25 cellular contexts compared by ENCODE assay signal in the genomic region with DNA sequence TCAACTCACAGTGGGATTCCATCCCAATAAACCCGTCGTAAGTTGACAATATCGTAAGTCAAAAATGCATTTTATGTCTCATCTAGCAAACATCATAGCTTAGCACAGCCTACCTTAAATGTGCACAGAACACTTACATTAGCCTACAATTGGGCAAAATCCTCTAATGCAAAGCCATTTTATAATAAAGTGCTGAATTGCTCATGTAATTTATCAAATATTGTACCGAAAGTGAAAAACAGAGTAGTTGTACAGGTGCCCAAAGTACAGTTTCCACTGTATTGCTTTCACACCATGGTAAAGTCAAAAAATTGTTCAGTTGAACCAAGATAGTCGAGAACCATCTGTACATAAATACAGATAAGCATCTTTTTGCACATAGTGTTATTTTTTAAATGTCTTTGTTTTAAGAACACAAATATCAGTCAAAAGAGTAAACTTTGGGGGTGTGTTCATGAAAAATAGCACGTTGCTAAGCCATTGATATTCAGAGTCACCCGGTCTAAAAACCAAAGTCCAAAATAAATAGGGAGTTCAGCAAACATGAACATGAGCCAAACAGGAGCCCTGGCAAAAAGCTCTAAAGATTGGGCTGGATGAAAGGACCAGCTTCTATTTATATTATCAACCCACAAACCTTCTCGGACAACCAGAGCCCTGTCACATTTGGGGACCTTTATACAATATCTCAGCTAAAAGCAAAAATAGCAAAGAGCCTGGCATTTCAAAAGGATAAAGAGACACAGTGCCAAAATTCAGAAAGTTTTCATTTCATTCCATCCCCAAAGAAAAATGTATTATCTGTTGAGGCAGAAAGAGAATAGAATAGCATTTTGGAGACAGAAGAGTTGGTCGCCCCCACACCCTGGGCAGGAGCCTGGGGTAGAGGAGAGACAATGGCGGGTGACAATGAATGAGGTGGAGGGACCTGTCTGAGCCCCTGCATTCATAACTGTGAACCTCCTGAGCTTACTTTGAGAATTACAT.
DNase-seq lines count a peak whose midpoint lies in the region; ATAC-seq and TF ChIP-seq lines count a peak whose summit lies in the region.
"Had no signal": no experiment of that assay in that cellular context is flagged by ENCODE, and none has a peak within 500 bp of the region (broad histone marks: within the 10 kb centered on the region; RNA-seq: fewer than 3 reads in every experiment).

No MANE protein-coding gene starts in this region.

- H3K9me3 ChIP-seq in body of pancreas, result no peaks in the 10 kb centered on the region
- H3K9me3 ChIP-seq in smooth muscle cell (replicated peaks; ENCODE audit: low read depth), result no peaks in the 10 kb centered on the region
- H3K9me3 ChIP-seq: BLaER1 treated with 17β-estradiol and CSF1 and Interleukin-3, amounts not matched to agents 10 nM and 100 nM; HAP-1; SJCRH30 had no signal

- 47% methylated on average over 10 of the region's 10 CpGs for WGBS in body of pancreas, 2 donors
- 80% methylated on average over 10 of the region's 10 CpGs for WGBS in smooth muscle cell (ENCODE audit: low lambda C conversion rate)

- H3K9ac ChIP-seq in smooth muscle cell (ENCODE audit: low read depth), result peak overlapping the region; percentile 10
- H3K9ac ChIP-seq: BLaER1 treated with 17β-estradiol and CSF1 and Interleukin-3, amounts not matched to agents 10 nM and 100 nM; KMS-11 had no signal

- H3K4me1 ChIP-seq in body of pancreas (peaks cover 24% of the 10 kb centered on the region), smooth muscle cell (ENCODE audit: low read depth) (peaks cover 16% of the 10 kb centered on the region)
- H3K4me1 ChIP-seq: BLaER1 treated with 17β-estradiol and CSF1 and Interleukin-3, amounts not matched to agents 10 nM and 100 nM; HAP-1 had no signal

- H3K27ac ChIP-seq in C4-2B (0 out of 2 replicates have a peak overlapping the region, but pooled peaks have one; percentile 13), body of pancreas (peak overlapping the region in 2 of 4 donors; percentile 31 to 55), smooth muscle cell (ENCODE audit: low read depth) (peak overlapping the region; percentile 58)
- H3K27ac ChIP-seq: BLaER1 treated with 17β-estradiol and CSF1 and Interleukin-3, amounts not matched to agents 10 nM and 100 nM; KMS-11; SJCRH30 had no signal

- H3K27me3 Mint-ChIP-seq in nephron (ENCODE audit: low read depth), result no peaks in the 10 kb centered on the region

- TF ChIP-seq POLR2A in body of pancreas (IDR thresholded peaks at IDR 0.05), result no peak

- peaks cover 4% of the 10 kb centered on the region for H3F3A ChIP-seq in smooth muscle cell (ENCODE audit: low read depth)

- peak; percentile 72 for ATAC-seq in body of pancreas
- ATAC-seq: PC-3, Right ventricle myocardium inferior had no signal

- peaks cover 56% of the 10 kb centered on the region for H3K4me1 Mint-ChIP-seq in nephron
- H3K4me1 Mint-ChIP-seq: CD4-positive, alpha-beta memory T cell; IgD-negative memory B cell had no signal

- H3K27ac Mint-ChIP-seq in nephron, result peak overlapping the region in 2 of 3 experiments; percentile 20 to 45
- H3K27ac Mint-ChIP-seq: CD4-positive, alpha-beta memory T cell; HFFc6; IgD-negative memory B cell had no signal

- TF ChIP-seq CTCF in C4-2B (conservative IDR thresholded peaks at IDR 0.05) (no peak), body of pancreas (IDR thresholded peaks at IDR 0.05) (no peak), nephron (IDR thresholded peaks at IDR 0.05; ENCODE audit: unreplicated experiment in 3 of 3) (no peak), smooth muscle cell (IDR thresholded peaks at IDR 0.05; ENCODE audit: borderline replicate concordance, insufficient read depth, poor library complexity, severe bottlenecking) (no peak)

- H3K36me3 ChIP-seq in body of pancreas (replicated peaks in 1 of 2; ENCODE audit: insufficient read depth in 1 of 2, low read depth in 2 of 2) (no peaks in the 10 kb centered on the region), smooth muscle cell (ENCODE audit: low read depth) (no peaks in the 10 kb centered on the region)
- H3K36me3 ChIP-seq: BLaER1 treated with 17β-estradiol and CSF1 and Interleukin-3, amounts not matched to agents 10 nM and 100 nM; HAP-1; SJCRH30 had no signal

- intact Hi-C loops in body of pancreas (cut with DNase I), result no loop called here

- no peaks in the 10 kb centered on the region for H4K20me1 ChIP-seq in smooth muscle cell (ENCODE audit: low read depth)
- H4K20me1 ChIP-seq: BLaER1 treated with 17β-estradiol and CSF1 and Interleukin-3, amounts not matched to agents 10 nM and 100 nM had no signal

- H2AFZ ChIP-seq in smooth muscle cell (ENCODE audit: low read depth), result no peak overlapping the region

- no peaks in the 10 kb centered on the region for H3K79me2 ChIP-seq in smooth muscle cell (ENCODE audit: low read depth)

- no peaks in the 10 kb centered on the region for H3K9me3 Mint-ChIP-seq in nephron
- H3K9me3 Mint-ChIP-seq: CD4-positive, alpha-beta memory T cell; HFFc6 had no signal

- H3K4me3 ChIP-seq in body of pancreas, result no peak overlapping the region
- H3K4me3 ChIP-seq in smooth muscle cell, result no peak overlapping the region
- H3K4me3 ChIP-seq: BLaER1 treated with 17β-estradiol and CSF1 and Interleukin-3, amounts not matched to agents 10 nM and 100 nM; HAP-1; SJCRH30 had no signal

- H3K4me2 ChIP-seq in smooth muscle cell, result peak overlapping the region; percentile 42
- H3K4me2 ChIP-seq: BLaER1 treated with 17β-estradiol and CSF1 and Interleukin-3, amounts not matched to agents 10 nM and 100 nM; KMS-11 had no signal

- H3K36me3 Mint-ChIP-seq in nephron (ENCODE audit: low read depth), result no peaks in the 10 kb centered on the region
- H3K36me3 Mint-ChIP-seq: CD4-positive, alpha-beta memory T cell; IgD-negative memory B cell had no signal

- no peak overlapping the region for H3K4me3 Mint-ChIP-seq in nephron
- H3K4me3 Mint-ChIP-seq: CD4-positive, alpha-beta memory T cell; HFFc6; IgD-negative memory B cell had no signal

- H3K27me3 ChIP-seq in body of pancreas, result no peaks in the 10 kb centered on the region
- no peaks in the 10 kb centered on the region for H3K27me3 ChIP-seq in smooth muscle cell (ENCODE audit: low read depth)
- H3K27me3 ChIP-seq: BLaER1 treated with 17β-estradiol and CSF1 and Interleukin-3, amounts not matched to agents 10 nM and 100 nM; SJCRH30 had no signal

- DNase-seq in body of pancreas (peak; percentile 21 to 62 (median 35)), smooth muscle cell (lab: John Stamatoyannopoulos, UW; ENCODE audit: unreplicated experiment) (no peak), NCI-H446 (lab: John Stamatoyannopoulos, UW) (no peak), DMS53 (lab: John Stamatoyannopoulos, UW) (no peak), SW480 (ENCODE audit: low spot score) (no peak)
- DNase-seq: AML-193; CD4-positive, alpha-beta memory T cell; COR-L47; GOT3; HFFc6; NCI-H1048; NCI-H1417; NCI-H1694; NCI-H2029 treated with DMSO at 0.1 percent for 48 hours; NCI-H510A; NK-92 treated with Interleukin-12 subunit alpha and Interleukin-12 subunit beta, amount 100 ng/mL, for 24 hours; PC-3; SJCRH30 had no signal

Comparison
In these comparisons a context has a peak if more than half of its experiments do, and no peak if none do; other contexts are left out.
1. DNase-seq: peak in body of pancreas (4 of 4); none in smooth muscle cell (single experiment), NCI-H446 (0 of 2), DMS53 (single experiment) and SW480 (single experiment).